ENCODE assay signal across 15 cellular contexts in the genomic region with DNA sequence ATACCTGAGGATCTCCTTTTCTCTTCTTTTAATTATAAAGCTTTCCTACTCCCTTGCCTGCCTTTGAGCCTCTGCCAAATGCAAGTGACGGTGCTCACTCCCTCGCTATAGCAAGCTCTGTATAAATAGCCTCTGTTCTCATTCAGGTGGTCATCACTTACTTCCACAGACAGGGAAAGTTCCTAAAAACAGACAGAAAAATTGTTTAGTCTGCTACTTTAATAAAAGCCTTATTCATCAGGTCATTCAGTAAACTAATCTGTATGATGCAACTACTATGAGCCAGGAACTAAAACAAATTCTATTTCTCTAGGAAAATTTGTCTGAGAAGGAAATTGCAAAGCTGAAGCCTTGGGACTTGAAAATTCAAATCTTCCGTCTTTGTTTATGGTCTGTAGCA. TPM values are rescaled to one million over a fixed set of nuclear protein-coding genes. Genes with fewer than 3 reads are reported as not detected.
DNase-seq lines count a peak whose midpoint lies in the region; ATAC-seq, FAIRE-seq and TF ChIP-seq lines count a peak whose summit lies in the region.
"Had no signal": no experiment of that assay in that cellular context is flagged by ENCODE, and none has a peak within 500 bp of the region (broad histone marks: within the 10 kb centered on the region; RNA-seq: fewer than 3 reads in every experiment).

No MANE protein-coding gene starts in this region.

- ATAC-seq in HCT116: no peak

- TF ChIP-seq POLR2A in HCT116 (IDR thresholded peaks at IDR 0.05; ENCODE audit: borderline replicate concordance, extremely low read depth, insufficient read depth, insufficient read length) (no peak), sigmoid colon (IDR thresholded peaks at IDR 0.05) (no peak)

- DNase-seq in A673 (ENCODE audit: low spot score) (peak; percentile 27), HCT116 (ENCODE audit: low read depth, low spot score) (no peak), astrocyte (ENCODE audit: low read depth) (peak; percentile 92), kidney glomerular epithelial cell (lab: John Stamatoyannopoulos, UW) (peak; percentile 78), glutamatergic neuron (no peak), sigmoid colon (no peak), NCI-H510A (lab: John Stamatoyannopoulos, UW) (no peak), NCI-H774 (lab: John Stamatoyannopoulos, UW) (no peak)
- DNase-seq: activated naive CD4-positive, alpha-beta T cell treated with Interleukin-2 at 50 U/mL for 16 hours; C1 segment of cervical spinal cord; MG63; NCI-H345; stimulated activated CD4-positive, alpha-beta T cell treated with anti-CD3 and anti-CD28 coated beads, Interleukin-2, amount 100 ng/mL, for 48 hours had no signal

- RAD21 ChIA-PET in HCT116 (lab: Charles Lee; ENCODE audit: low non-redundant PET in 1 of 2, low total read pairs in 2 of 2, uncharacterized antibody in 2 of 2, unreplicated experiment in 2 of 2): no interaction called here

- H3K9me2 ChIP-seq in HCT116 (ENCODE audit: insufficient read depth): no peaks in the 10 kb centered on the region

- POLR2A ChIA-PET in A673 (lab: Charles Lee; ENCODE audit: low non-redundant PET): no interaction called here
- POLR2A ChIA-PET in HCT116 (lab: Charles Lee): interaction anchor here (1.6 kb wide), 1 partner anchor 9 kb away, joined by 5 read pairs; no protein-coding TSS in a partner anchor

- TF ChIP-seq EP300 in sigmoid colon (IDR thresholded peaks at IDR 0.05): no peak

- H3K9me3 ChIP-seq in A673 (ENCODE audit: low read depth, low read length, poor library complexity, severe bottlenecking) (peaks cover 4% of the 10 kb centered on the region), HCT116 (ENCODE audit: control insufficient read depth in 1 of 2, insufficient read depth in 1 of 2, low read depth in 1 of 2, low read length in 2 of 2) (no peaks in the 10 kb centered on the region), astrocyte (ENCODE audit: insufficient read depth, low read depth, low read length) (peaks cover 3% of the 10 kb centered on the region), sigmoid colon (no peaks in the 10 kb centered on the region)

- H3K79me2 ChIP-seq in HCT116 (ENCODE audit: insufficient read depth, low read length): no peaks in the 10 kb centered on the region
- no peaks in the 10 kb centered on the region for H3K79me2 ChIP-seq in astrocyte (ENCODE audit: insufficient read depth, low read length)

- H3K27me3 Mint-ChIP-seq in astrocyte (ENCODE audit: low read depth, unreplicated experiment): no peaks in the 10 kb centered on the region
- H3K27me3 Mint-ChIP-seq in glutamatergic neuron (ENCODE audit: unreplicated experiment): no peaks in the 10 kb centered on the region

- no peak overlapping the region for H3K9ac ChIP-seq in HCT116 (ENCODE audit: low read length)
- peak overlapping the region; percentile 79 for H3K9ac ChIP-seq in astrocyte (ENCODE audit: low read length)

- H3K36me3 Mint-ChIP-seq in astrocyte (ENCODE audit: low read depth, unreplicated experiment): no peaks in the 10 kb centered on the region
- peaks cover 6% of the 10 kb centered on the region for H3K36me3 Mint-ChIP-seq in glutamatergic neuron (ENCODE audit: unreplicated experiment)

- no peaks in the 10 kb centered on the region for H4K20me1 ChIP-seq in HCT116 (ENCODE audit: insufficient read depth)
- H4K20me1 ChIP-seq in astrocyte (ENCODE audit: insufficient read depth, low read length): no peaks in the 10 kb centered on the region

- H3K27ac Mint-ChIP-seq in astrocyte (ENCODE audit: unreplicated experiment): peak overlapping the region; percentile 99
- no peak overlapping the region for H3K27ac Mint-ChIP-seq in glutamatergic neuron (ENCODE audit: unreplicated experiment)

- peak overlapping the region; percentile 47 for H3K4me3 Mint-ChIP-seq in astrocyte (ENCODE audit: unreplicated experiment)
- H3K4me3 Mint-ChIP-seq in glutamatergic neuron (ENCODE audit: unreplicated experiment): no peak overlapping the region
- H3K4me3 Mint-ChIP-seq: neural crest cell had no signal

- H3K9me3 Mint-ChIP-seq in astrocyte (ENCODE audit: unreplicated experiment): peaks cover 6% of the 10 kb centered on the region
- no peaks in the 10 kb centered on the region for H3K9me3 Mint-ChIP-seq in glutamatergic neuron (ENCODE audit: unreplicated experiment)

- H3K4me2 ChIP-seq in HCT116 (ENCODE audit: low read length) (no peak overlapping the region), astrocyte (ENCODE audit: low read length) (peak overlapping the region; percentile 76)

- H3K27ac ChIP-seq in A673 (ENCODE audit: low read depth, low read length, poor library complexity, severe bottlenecking): peak overlapping the region; percentile 92
- no peak overlapping the region for H3K27ac ChIP-seq in HCT116 (ENCODE audit: low read depth, low read length)
- peak overlapping the region; percentile 99 for H3K27ac ChIP-seq in astrocyte (ENCODE audit: low read depth, low read length)
- peak overlapping the region in 2 of 4 donors; percentile 14 to 52 for H3K27ac ChIP-seq in sigmoid colon

- CTCF ChIA-PET in A673 (lab: Charles Lee) (no interaction called here), HCT116 (lab: Charles Lee) (no interaction called here)

- H3K36me3 ChIP-seq in A673 (ENCODE audit: insufficient read depth, low read length, poor library complexity, severe bottlenecking) (no peaks in the 10 kb centered on the region), HCT116 (ENCODE audit: control insufficient read depth in 1 of 2, insufficient read depth in 2 of 2, low read length in 2 of 2) (no peaks in the 10 kb centered on the region), astrocyte (ENCODE audit: insufficient read depth, low read length) (no peaks in the 10 kb centered on the region), sigmoid colon (no peaks in the 10 kb centered on the region)
- H3K36me3 ChIP-seq: MG63 had no signal

- H3K4me3 ChIP-seq in A673 (ENCODE audit: low read depth, low read length, poor library complexity, severe bottlenecking) (peak overlapping the region; percentile 18), HCT116 (replicated peaks in 1 of 2; ENCODE audit: low read depth in 1 of 2, low read length in 2 of 2) (no peak overlapping the region), astrocyte (ENCODE audit: insufficient read depth, low read depth, low read length) (no peak overlapping the region), sigmoid colon (no peak overlapping the region)
- H3K4me3 ChIP-seq: MG63 had no signal

- H3K27me3 ChIP-seq in A673 (replicated peaks; ENCODE audit: insufficient read depth, low read depth, low read length, poor library complexity): no peaks in the 10 kb centered on the region
- H3K27me3 ChIP-seq in HCT116 (ENCODE audit: insufficient read depth, low read length): no peaks in the 10 kb centered on the region
- H3K27me3 ChIP-seq in astrocyte (ENCODE audit: insufficient read depth, low read length): no peaks in the 10 kb centered on the region
- H3K27me3 ChIP-seq in sigmoid colon: no peaks in the 10 kb centered on the region
- H3K27me3 ChIP-seq: MG63 had no signal

- intact Hi-C loops in A673 (cut with micrococcal nuclease; ENCODE audit: unreplicated experiment): no loop called here
- intact Hi-C loops in HCT116 (cut with micrococcal nuclease): no loop called here
- intact Hi-C loops in sigmoid colon (cut with DNase I): no loop called here

- TF ChIP-seq CTCF in A673 (conservative IDR thresholded peaks at IDR 0.05; ENCODE audit: low read depth, low read length): no peak
- TF ChIP-seq CTCF in HCT116 (IDR thresholded peaks at IDR 0.05 in 2 of 3, conservative IDR thresholded peaks at IDR 0.05 in 1 of 3; ENCODE audit: borderline replicate concordance in 1 of 3, insufficient read depth in 1 of 3, low read depth in 2 of 3, low read length in 2 of 3): no peak
- no peak for TF ChIP-seq CTCF in astrocyte (IDR thresholded peaks at IDR 0.05; ENCODE audit: insufficient read depth, low read depth, low read length)
- no peak for TF ChIP-seq CTCF in glutamatergic neuron (IDR thresholded peaks at IDR 0.05; ENCODE audit: partially characterized antibody, unreplicated experiment)
- TF ChIP-seq CTCF in sigmoid colon (IDR thresholded peaks at IDR 0.05): no peak

- FAIRE-seq in astrocyte (lab: Jason Lieb, UNC): no peak
- FAIRE-seq: islet of Langerhans had no signal

- H2AFZ ChIP-seq in HCT116 (ENCODE audit: low read depth, low read length, poor library complexity, severe bottlenecking) (peak overlapping the region; percentile 41), astrocyte (ENCODE audit: low read depth, low read length) (no peak overlapping the region)

- 50 to 74% methylated on average over 3 of the region's 3 CpGs for WGBS in sigmoid colon, 2 donors

- BruUV-seq in A673 (replicated peaks; lab: Mats Ljungman, UMichigan): no TSS peak
- no TSS peak for BruUV-seq in HCT116 (replicated peaks; lab: Mats Ljungman, UMichigan)

- H3K4me1 ChIP-seq in A673 (ENCODE audit: insufficient read depth, low read length, poor library complexity, severe bottlenecking): peaks cover 42% of the 10 kb centered on the region
- H3K4me1 ChIP-seq in HCT116 (ENCODE audit: control insufficient read depth in 1 of 2, insufficient read depth in 2 of 2, low read length in 2 of 2): peaks cover 18 to 29% of the 10 kb centered on the region in 2 experiments
- H3K4me1 ChIP-seq in astrocyte (ENCODE audit: insufficient read depth, low read length): peaks cover 44% of the 10 kb centered on the region
- H3K4me1 ChIP-seq in sigmoid colon: no peaks in the 10 kb centered on the region

- H3K4me1 Mint-ChIP-seq in astrocyte (ENCODE audit: low read depth, unreplicated experiment) (peaks cover 45% of the 10 kb centered on the region), glutamatergic neuron (ENCODE audit: low read depth, unreplicated experiment) (no peaks in the 10 kb centered on the region)

- TF ChIP-seq RAD21 in HCT116 (IDR thresholded peaks at IDR 0.05; ENCODE audit: low read depth): no peak

TF ChIP-seq in HCT116, 20 proteins besides CTCF, POLR2A, EP300 and RAD21 (continues in another document):
- no peak for TF ChIP-seq ELF1 (IDR thresholded peaks at IDR 0.05; ENCODE audit: borderline replicate concordance, low read depth)
- no peak for TF ChIP-seq ZFX (IDR thresholded peaks at IDR 0.05)
- no peak for TF ChIP-seq SIN3A (IDR thresholded peaks at IDR 0.05; ENCODE audit: low read depth)
- no peak for TF ChIP-seq YY1 (IDR thresholded peaks at IDR 0.05; ENCODE audit: extremely low read depth, insufficient replicate concordance, low read depth, low read length)
- no peak for TF ChIP-seq CEBPB (IDR thresholded peaks at IDR 0.05; ENCODE audit: low read depth)
- TF ChIP-seq CBX3 (IDR thresholded peaks at IDR 0.05; ENCODE audit: low read depth): no peak
- TF ChIP-seq EZH2phosphoT487 (IDR thresholded peaks at IDR 0.05; ENCODE audit: borderline replicate concordance): no peak
- TF ChIP-seq JUND (IDR thresholded peaks at IDR 0.05): no peak
- no peak for TF ChIP-seq ZNF274 (IDR thresholded peaks at IDR 0.05; ENCODE audit: low read depth, low read length)
- TF ChIP-seq EGR1 (IDR thresholded peaks at IDR 0.05; ENCODE audit: low read depth): no peak
- no peak for TF ChIP-seq SP1 (IDR thresholded peaks at IDR 0.05; ENCODE audit: low read depth)

RNA-seq across cellular contexts. Expression of a gene that starts 10.2 kb away (rescaled TPM):
- total RNA-seq in A673 (2021) (107 TPM in 2 replicates), HCT116 (2021; ENCODE audit: unreplicated experiment) (89.8 TPM), astrocyte (161 and 210 TPM in 2 replicates), glutamatergic neuron (ENCODE audit: unreplicated experiment) (66.0 TPM), sigmoid colon (10 to 100 TPM; 62.6 to 71.0 (median 66.9) TPM)
- 23.3 and 30.4 TPM in 2 replicates for polyA plus RNA-seq in HCT116 (2012)
- 10 to 100 TPM; 30.6 to 83.7 (median 31.9) TPM for polyA plus RNA-seq in sigmoid colon

Comparison
In these comparisons a context has a peak if more than half of its experiments do, and no peak if none do; other contexts are left out.
1. DNase-seq: peak in A673 (single experiment), astrocyte (single experiment) and kidney glomerular epithelial cell (single experiment); none in HCT116 (single experiment), glutamatergic neuron (single experiment), sigmoid colon (single experiment), NCI-H510A (single experiment) and NCI-H774 (single experiment).